In the genomic region with DNA sequence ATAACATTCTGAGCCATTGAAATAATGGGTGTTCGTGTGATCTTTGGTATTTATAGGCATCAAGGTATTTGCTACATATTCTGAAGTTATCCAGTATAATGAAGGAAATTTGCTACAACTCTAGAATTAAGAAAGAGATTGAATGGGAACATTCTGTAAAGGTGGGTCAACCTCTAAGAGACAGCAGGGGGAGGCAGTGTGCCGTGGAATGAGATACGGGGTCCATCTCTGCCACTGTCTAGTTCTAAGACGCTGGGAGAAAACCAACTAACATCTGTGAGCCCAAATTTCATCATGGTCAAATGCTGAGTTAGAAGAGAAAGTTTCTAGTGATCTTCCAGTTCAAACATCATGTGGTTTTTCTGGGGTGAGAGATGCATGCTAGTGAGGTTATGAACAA, we compare ENCODE assay signal across 8 cellular contexts.
A peak's percentile ranks its signal among the peaks of the same experiment; 100 is the strongest.
DNase-seq lines count a peak whose midpoint lies in the region; ATAC-seq and TF ChIP-seq lines count a peak whose summit lies in the region.

No MANE protein-coding gene starts in this region.

- peak; percentile 8 for DNase-seq in COLO829 (ENCODE audit: low spot score)
- DNase-seq in left lobe of liver (ENCODE audit: low spot score), result no peak
- no peak for DNase-seq in NCI-H2107 (lab: John Stamatoyannopoulos, UW)
- DNase-seq in stimulated activated CD4-positive, alpha-beta T cell treated with anti-CD3 and anti-CD28 coated beads, Interleukin-12 subunit alpha, Interleukin-12 subunit beta, amount 100 ng/mL, for 4 hours, result no peak
- DNase-seq in naive thymus-derived CD4-positive, alpha-beta T cell, result no peak

- POLR2A ChIA-PET in naive thymus-derived CD4-positive, alpha-beta T cell (lab: Charles Lee), result no interaction called here

- no peaks in the 10 kb centered on the region for H3K36me3 Mint-ChIP-seq in naive thymus-derived CD4-positive, alpha-beta T cell

- H3K27me3 ChIP-seq in naive thymus-derived CD4-positive, alpha-beta T cell (ENCODE audit: control insufficient read depth in 2 of 2, insufficient read depth in 2 of 2, low read length in 2 of 2), result no peaks in the 10 kb centered on the region

- H3K27ac ChIP-seq in naive thymus-derived CD4-positive, alpha-beta T cell (ENCODE audit: low read depth, low read length), result no peak overlapping the region

- H3K4me1 ChIP-seq in naive thymus-derived CD4-positive, alpha-beta T cell (ENCODE audit: control insufficient read depth in 2 of 2, insufficient read depth in 2 of 2, low read length in 2 of 2), result no peaks in the 10 kb centered on the region

- H3K4me3 Mint-ChIP-seq in naive thymus-derived CD4-positive, alpha-beta T cell, result no peak overlapping the region

- peaks cover 0 to 5% (median 0%) of the 10 kb centered on the region in 5 donors for H3K27me3 Mint-ChIP-seq in naive thymus-derived CD4-positive, alpha-beta T cell

- H3K36me3 ChIP-seq in naive thymus-derived CD4-positive, alpha-beta T cell (ENCODE audit: control insufficient read depth in 2 of 3, insufficient read depth in 3 of 3, low read length in 3 of 3), result no peaks in the 10 kb centered on the region

- H3K9me3 Mint-ChIP-seq in naive thymus-derived CD4-positive, alpha-beta T cell, result peaks cover 0 to 13% (median 5%) of the 10 kb centered on the region in 11 donors

- H3K9me3 ChIP-seq in naive thymus-derived CD4-positive, alpha-beta T cell (ENCODE audit: control insufficient read depth in 2 of 3, low read length in 3 of 3), result no peaks in the 10 kb centered on the region

- H3K27ac Mint-ChIP-seq in naive thymus-derived CD4-positive, alpha-beta T cell, result no peak overlapping the region

- CTCF ChIA-PET in naive thymus-derived CD4-positive, alpha-beta T cell (lab: Charles Lee), result no interaction called here

- intact Hi-C loops in naive thymus-derived CD4-positive, alpha-beta T cell (cut with micrococcal nuclease), result no loop called here

- H3K4me3 ChIP-seq in naive thymus-derived CD4-positive, alpha-beta T cell (ENCODE audit: low read length), result no peak overlapping the region

- peak; percentile 94 for ATAC-seq in GM19397 (IDR thresholded peaks at IDR 0.05; ENCODE audit: unreplicated experiment)
- ATAC-seq in HG03342 (IDR thresholded peaks at IDR 0.05; ENCODE audit: unreplicated experiment), result peak; percentile 91
- peak; percentile 48; the same call in 2 of the 3 replicates for ATAC-seq in SK-N-SH treated with all-trans-retinoic acid at 6 μM for 48 hours
- peak; percentile 80 for ATAC-seq in left lobe of liver
- ATAC-seq in naive thymus-derived CD4-positive, alpha-beta T cell, result no peak

- H3K4me1 Mint-ChIP-seq in naive thymus-derived CD4-positive, alpha-beta T cell, result peaks cover 0 to 4% (median 0%) of the 10 kb centered on the region in 7 donors

TF ChIP-seq in SK-N-SH treated with all-trans-retinoic acid at 6 μM for 48 hours, 23 proteins besides CTCF, POLR2A, EP300 and RAD21:
- TF ChIP-seq ZC3H10 (CRISPR knock-in tag; IDR thresholded peaks at IDR 0.05) (no peak), CSDC2 (CRISPR knock-in tag; IDR thresholded peaks at IDR 0.05) (no peak), SNAI2 (CRISPR knock-in tag; IDR thresholded peaks at IDR 0.05) (no peak), ARNTL (CRISPR knock-in tag; IDR thresholded peaks at IDR 0.05; ENCODE audit: borderline replicate concordance, low read depth) (no peak), TCF4 (CRISPR knock-in tag; IDR thresholded peaks at IDR 0.05; ENCODE audit: borderline replicate concordance) (no peak), PPARA (CRISPR knock-in tag; IDR thresholded peaks at IDR 0.05; ENCODE audit: borderline replicate concordance) (no peak), BACH2 (CRISPR knock-in tag; IDR thresholded peaks at IDR 0.05; ENCODE audit: borderline replicate concordance) (no peak), GLIS3 (CRISPR knock-in tag; IDR thresholded peaks at IDR 0.05) (no peak), ZNF70 (CRISPR knock-in tag; IDR thresholded peaks at IDR 0.05) (no peak), RARB (CRISPR knock-in tag; IDR thresholded peaks at IDR 0.05) (no peak)
- TF ChIP-seq, protein P1, sequence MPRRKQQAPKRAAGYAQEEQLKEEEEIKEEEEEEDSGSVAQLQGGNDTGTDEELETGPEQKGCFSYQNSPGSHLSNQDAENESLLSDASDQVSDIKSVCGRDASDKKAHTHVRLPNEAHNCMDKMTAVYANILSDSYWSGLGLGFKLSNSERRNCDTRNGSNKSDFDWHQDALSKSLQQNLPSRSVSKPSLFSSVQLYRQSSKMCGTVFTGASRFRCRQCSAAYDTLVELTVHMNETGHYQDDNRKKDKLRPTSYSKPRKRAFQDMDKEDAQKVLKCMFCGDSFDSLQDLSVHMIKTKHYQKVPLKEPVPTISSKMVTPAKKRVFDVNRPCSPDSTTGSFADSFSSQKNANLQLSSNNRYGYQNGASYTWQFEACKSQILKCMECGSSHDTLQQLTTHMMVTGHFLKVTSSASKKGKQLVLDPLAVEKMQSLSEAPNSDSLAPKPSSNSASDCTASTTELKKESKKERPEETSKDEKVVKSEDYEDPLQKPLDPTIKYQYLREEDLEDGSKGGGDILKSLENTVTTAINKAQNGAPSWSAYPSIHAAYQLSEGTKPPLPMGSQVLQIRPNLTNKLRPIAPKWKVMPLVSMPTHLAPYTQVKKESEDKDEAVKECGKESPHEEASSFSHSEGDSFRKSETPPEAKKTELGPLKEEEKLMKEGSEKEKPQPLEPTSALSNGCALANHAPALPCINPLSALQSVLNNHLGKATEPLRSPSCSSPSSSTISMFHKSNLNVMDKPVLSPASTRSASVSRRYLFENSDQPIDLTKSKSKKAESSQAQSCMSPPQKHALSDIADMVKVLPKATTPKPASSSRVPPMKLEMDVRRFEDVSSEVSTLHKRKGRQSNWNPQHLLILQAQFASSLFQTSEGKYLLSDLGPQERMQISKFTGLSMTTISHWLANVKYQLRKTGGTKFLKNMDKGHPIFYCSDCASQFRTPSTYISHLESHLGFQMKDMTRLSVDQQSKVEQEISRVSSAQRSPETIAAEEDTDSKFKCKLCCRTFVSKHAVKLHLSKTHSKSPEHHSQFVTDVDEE (CRISPR knock-in tag; IDR thresholded peaks at IDR 0.05), result no peak
